8 cellular contexts compared by ENCODE assay signal in genomic region chr9:105405514-105406131, GRCh38. TPM values are rescaled to one million over a fixed set of nuclear protein-coding genes. Genes with fewer than 3 reads are reported as not detected.
DNase-seq lines count a peak whose midpoint lies in the region; ATAC-seq lines count a peak whose summit lies in the region.

No MANE protein-coding gene starts in this region.

- H3K27me3 ChIP-seq in thymus (ENCODE audit: control insufficient read depth, insufficient read depth) (peaks cover 26% of the 10 kb centered on the region), H7 (ENCODE audit: control insufficient read depth, insufficient read depth, low read length) (no peaks in the 10 kb centered on the region)

- DNase-seq in AML-193 (lab: John Stamatoyannopoulos, UW) (peak; percentile 45 to 54), T-helper 2 cell (peak in 4 of 5 experiments; percentile 17 to 97 (median 59)), cortex of kidney (lab: John Stamatoyannopoulos, UW) (no peak), H7 (no peak)
- DNase-seq in effector CD4-positive, alpha-beta T cell = peak; percentile 33

- no peak overlapping the region for H3K27ac ChIP-seq in thymus (ENCODE audit: low read depth)

- H3K9me3 ChIP-seq in thymus (ENCODE audit: control insufficient read depth) = no peaks in the 10 kb centered on the region

- H3K4me3 ChIP-seq in thymus (ENCODE audit: low read length) (peak overlapping the region; percentile 33), H7 (ENCODE audit: insufficient read depth, low read depth, low read length) (no peak overlapping the region)

- H3K4me1 ChIP-seq in thymus (ENCODE audit: control insufficient read depth, insufficient read depth, low read length) = peaks cover 17% of the 10 kb centered on the region

- ATAC-seq in GM19328 (IDR thresholded peaks at IDR 0.05; ENCODE audit: unreplicated experiment) (peak; percentile 92), HG03378 (IDR thresholded peaks at IDR 0.05; ENCODE audit: unreplicated experiment) (peak; percentile 96)

- WGBS in thymus = under 1% methylated on average over 6 of the region's 6 CpGs

- H3K36me3 ChIP-seq in thymus (ENCODE audit: control insufficient read depth, insufficient read depth) = no peaks in the 10 kb centered on the region
- no peaks in the 10 kb centered on the region for H3K36me3 ChIP-seq in H7 (replicated peaks; ENCODE audit: control insufficient read depth, insufficient read depth, low read length)

RNA-seq across cellular contexts. Expression of gene FSD1L, which starts 42.2 kb away (rescaled TPM):
- 1.6 TPM for polyA plus RNA-seq in thymus
- 2.3 and 2.5 TPM in 2 replicates for total RNA-seq in H7 (2014; rRNA removed; shearing (Covaris generic))

Comparison
In these comparisons a context has a peak if more than half of its experiments do, and no peak if none do; other contexts are left out.
1. DNase-seq: peak in AML-193 (2 of 2), T-helper 2 cell (4 of 5) and effector CD4-positive, alpha-beta T cell (single experiment); none in cortex of kidney (single experiment) and H7 (single experiment).